In the genomic region with DNA sequence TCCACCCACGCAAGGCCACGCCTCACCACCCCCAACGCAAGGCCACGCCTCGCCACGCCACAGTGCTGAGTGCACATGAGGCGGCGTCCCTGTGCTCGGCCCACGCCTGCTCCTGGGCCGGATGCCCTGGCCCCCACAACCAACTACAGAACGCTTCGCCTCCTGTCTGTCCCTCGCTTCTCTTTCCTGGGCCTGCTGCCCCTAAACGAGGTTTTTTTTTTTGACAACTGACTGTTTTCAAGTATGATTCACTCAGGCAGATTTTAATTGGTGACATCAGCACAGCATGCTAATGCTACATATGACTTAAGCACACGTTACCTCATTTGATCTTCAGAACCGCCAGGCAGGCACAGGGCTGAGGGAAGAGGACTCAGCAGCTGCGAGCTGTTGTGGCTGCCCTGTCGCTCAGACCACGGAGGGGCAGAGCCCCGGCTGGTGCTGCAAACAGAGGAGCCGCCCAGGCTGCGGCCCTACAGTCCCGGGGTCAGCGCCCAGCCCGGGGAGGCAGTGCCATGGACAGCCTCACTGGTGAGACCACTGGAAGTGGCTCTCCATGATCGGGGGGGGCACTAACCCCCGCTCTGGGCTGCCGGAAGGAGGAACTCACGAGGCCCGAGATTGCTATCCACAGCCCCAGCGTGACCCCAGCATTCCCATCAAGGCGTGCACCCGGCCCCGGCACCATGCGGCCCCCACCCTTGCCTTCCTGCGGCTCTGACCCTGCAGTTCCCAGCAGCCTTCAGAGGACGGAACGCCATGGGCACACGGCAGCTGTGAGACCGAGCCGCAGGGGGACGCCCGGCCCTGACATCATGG, we compare ENCODE assay signal across 7 cellular contexts.
A peak's percentile ranks its signal among the peaks of the same experiment; 100 is the strongest.
DNase-seq lines count a peak whose midpoint lies in the region; ATAC-seq lines count a peak whose summit lies in the region.

No MANE protein-coding gene starts in this region.

- H3K27ac ChIP-seq in skeletal muscle tissue (ENCODE audit: low read depth, low read length): peak overlapping the region; percentile 58

- ATAC-seq in GM18909 (IDR thresholded peaks at IDR 0.05; ENCODE audit: poor library complexity, unreplicated experiment) (peak; percentile 75), Right ventricle myocardium inferior (peak; percentile 89), GM19328 (IDR thresholded peaks at IDR 0.05; ENCODE audit: unreplicated experiment) (no peak)

- peaks cover 13 to 18% (median 18%) of the 10 kb centered on the region in 3 donors for H3K4me1 ChIP-seq in skeletal muscle tissue (ENCODE audit: control insufficient read depth in 3 of 3, insufficient read depth in 3 of 3, low read length in 3 of 3)

- no peaks in the 10 kb centered on the region for H3K27me3 ChIP-seq in skeletal muscle tissue (ENCODE audit: control insufficient read depth in 3 of 3, insufficient read depth in 3 of 3, low read length in 3 of 3)

- intact Hi-C loops in Right ventricle myocardium inferior (cut with DNase I): no loop called here

- H3K9me3 ChIP-seq in skeletal muscle tissue (ENCODE audit: control insufficient read depth in 3 of 3, low read length in 3 of 3): no peaks in the 10 kb centered on the region

- peak overlapping the region in 2 of 3 donors; percentile 57 to 77 for H3K9ac ChIP-seq in skeletal muscle tissue (ENCODE audit: low read depth in 1 of 3, low read length in 3 of 3)

- H3K36me3 ChIP-seq in skeletal muscle tissue (ENCODE audit: control insufficient read depth in 3 of 3, insufficient read depth in 3 of 3, low read length in 3 of 3): no peaks in the 10 kb centered on the region

- DNase-seq in HS-5 (ENCODE audit: low read depth) (peak; percentile 88), Right ventricle myocardium inferior (ENCODE audit: missing footprints) (peak; percentile 92), NCI-H1048 (lab: John Stamatoyannopoulos, UW) (no peak)
- peak; percentile 61 for DNase-seq in activated CD8-positive, alpha-beta memory T cell treated with anti-CD3 and anti-CD28 coated beads, Interleukin-2, amount 50 U/mL, for 48 hours

- peak overlapping the region; percentile 36 to 65 (median 43) for H3K4me3 ChIP-seq in skeletal muscle tissue (ENCODE audit: low read length in 3 of 3)
